In genomic region chr12:115398311-115398781, GRCh38 we compare ENCODE assay signal across 17 cellular contexts.
DNase-seq lines count a peak whose midpoint lies in the region; ATAC-seq, FAIRE-seq and TF ChIP-seq lines count a peak whose summit lies in the region.
"Had no signal": no experiment of that assay in that cellular context is flagged by ENCODE, and none has a peak within 500 bp of the region (broad histone marks: within the 10 kb centered on the region; RNA-seq: fewer than 3 reads in every experiment).

No MANE protein-coding gene starts in this region.

- H3K27ac ChIP-seq in A549, result peak overlapping the region; percentile 42 to 55; a peak in 3 of 6 replicates
- no peak overlapping the region for H3K27ac ChIP-seq in HCT116 (ENCODE audit: low read depth, low read length)
- H3K27ac ChIP-seq in foreskin keratinocyte, result no peak overlapping the region
- no peak overlapping the region for H3K27ac ChIP-seq in esophagus squamous epithelium
- H3K27ac ChIP-seq: cardiac muscle cell, SK-N-MC, vagina had no signal

- FAIRE-seq in A549 (lab: Jason Lieb, UNC) (no peak), RCC 7860 (lab: Jason Lieb, UNC) (no peak)

- no TSS peak for BruUV-seq in HCT116 (replicated peaks; lab: Mats Ljungman, UMichigan)

- H3K9me3 ChIP-seq in A549, result peaks cover 14% of the 10 kb centered on the region; the same call in 2 of the 3 replicates
- H3K9me3 ChIP-seq in HCT116 (ENCODE audit: control insufficient read depth in 1 of 2, insufficient read depth in 1 of 2, low read depth in 1 of 2, low read length in 2 of 2), result peaks cover 6% of the 10 kb centered on the region in 2 experiments; a peak in 3 of 4 replicates
- H3K9me3 ChIP-seq in esophagus squamous epithelium, result peaks cover 0 to 10% (median 7%) of the 10 kb centered on the region in 3 donors
- H3K9me3 ChIP-seq: vagina had no signal

- H3K9ac ChIP-seq in HCT116 (ENCODE audit: low read length), result no peak overlapping the region

- DNase-seq in A549 (ENCODE audit: low read depth in 1 of 2, low spot score in 1 of 2) (peak; percentile 49 to 85), HCT116 (ENCODE audit: low read depth, low spot score) (no peak), RCC 7860 (ENCODE audit: low spot score) (peak; percentile 15), foreskin keratinocyte (no peak), esophagus squamous epithelium (lab: John Stamatoyannopoulos, UW) (no peak)
- DNase-seq: activated CD4-positive, alpha-beta T cell treated with anti-CD3 and anti-CD28 coated beads for 1 hour; C1 segment of cervical spinal cord; erythroblast; naive thymus-derived CD4-positive, alpha-beta T cell; NCI-H2171 had no signal

- H3K27me3 ChIP-seq in HCT116 (ENCODE audit: insufficient read depth, low read length) (no peaks in the 10 kb centered on the region), foreskin keratinocyte (no peaks in the 10 kb centered on the region), esophagus squamous epithelium (no peaks in the 10 kb centered on the region)
- H3K27me3 ChIP-seq: cardiac muscle cell, vagina had no signal

- H3K4me2 ChIP-seq in A549, result peak overlapping the region; percentile 33; the same call in 1 of the 3 replicates
- no peak overlapping the region for H3K4me2 ChIP-seq in HCT116 (ENCODE audit: low read length)
- H3K4me2 ChIP-seq: GM23338 had no signal

- H3K4me1 ChIP-seq in A549 (peaks cover 23% of the 10 kb centered on the region; the same call in 2 of the 3 replicates), HCT116 (ENCODE audit: control insufficient read depth in 1 of 2, insufficient read depth in 2 of 2, low read length in 2 of 2) (no peaks in the 10 kb centered on the region), foreskin keratinocyte (no peaks in the 10 kb centered on the region), esophagus squamous epithelium (no peaks in the 10 kb centered on the region)
- H3K4me1 ChIP-seq: vagina had no signal

- no peaks in the 10 kb centered on the region for H3K36me3 ChIP-seq in HCT116 (ENCODE audit: control insufficient read depth in 1 of 2, insufficient read depth in 2 of 2, low read length in 2 of 2)
- no peaks in the 10 kb centered on the region for H3K36me3 ChIP-seq in esophagus squamous epithelium
- H3K36me3 ChIP-seq: cardiac muscle cell, vagina had no signal

- TF ChIP-seq CTCF in A549 (IDR thresholded peaks at IDR 0.05), result peak; percentile 58
- TF ChIP-seq CTCF in HCT116 (IDR thresholded peaks at IDR 0.05 in 2 of 3, conservative IDR thresholded peaks at IDR 0.05 in 1 of 3; ENCODE audit: borderline replicate concordance in 1 of 3, insufficient read depth in 1 of 3, low read depth in 2 of 3, low read length in 2 of 3), result peak; percentile 8 to 72 (median 22); a peak in 5 of 6 replicates
- TF ChIP-seq CTCF in foreskin keratinocyte (conservative IDR thresholded peaks at IDR 0.05), result peak; percentile 20
- peak in 2 of 6 experiments; percentile 3 to 23 for TF ChIP-seq CTCF in esophagus squamous epithelium (IDR thresholded peaks at IDR 0.05)

- intact Hi-C loops in HCT116 (cut with micrococcal nuclease), result loop anchor here (5.0 kb wide), 1 partner anchor 731 kb away; no protein-coding TSS in a partner anchor
- intact Hi-C loops in esophagus squamous epithelium (cut with DNase I), result no loop called here

- CTCF ChIA-PET in A549 (lab: Yijun Ruan, JAX) (interaction anchor here (0.6 to 2.0 kb wide), 25 partner anchors 9 to 736 kb away, joined by 3 to 18 read pairs (median 3); partner anchors contain the start of gene TBX3), HCT116 (lab: Charles Lee) (no interaction called here)

- H4K20me1 ChIP-seq in HCT116 (ENCODE audit: insufficient read depth), result no peaks in the 10 kb centered on the region

- peak; percentile 89 to 91 for TF ChIP-seq RAD21 in A549 (conservative IDR thresholded peaks at IDR 0.05 in 1 of 2, IDR thresholded peaks at IDR 0.05 in 1 of 2)
- TF ChIP-seq RAD21 in HCT116 (IDR thresholded peaks at IDR 0.05; ENCODE audit: low read depth), result peak; percentile 58

- RAD21 ChIA-PET in HCT116 (lab: Charles Lee; ENCODE audit: low non-redundant PET in 1 of 2, low total read pairs in 2 of 2, uncharacterized antibody in 2 of 2, unreplicated experiment in 2 of 2), result no interaction called here

- peak; percentile 87 to 93 for ATAC-seq in A549
- ATAC-seq in HCT116, result peak; percentile 54
- ATAC-seq in foreskin keratinocyte, result no peak
- ATAC-seq in HG02938 (IDR thresholded peaks at IDR 0.05; ENCODE audit: unreplicated experiment), result no peak
- no peak for ATAC-seq in GM18505 (IDR thresholded peaks at IDR 0.05; ENCODE audit: unreplicated experiment)
- ATAC-seq in GM21447 (IDR thresholded peaks at IDR 0.05; ENCODE audit: unreplicated experiment), result no peak
- ATAC-seq: GM23338; naive thymus-derived CD4-positive, alpha-beta T cell had no signal

- WGBS in A549 (ENCODE audit: missing lambda C conversion rate), result 26% methylated on average over 4 of the region's 4 CpGs
- 63 to 80% methylated on average over 2 to 4 of the region's 4 CpGs for WGBS in esophagus squamous epithelium, 2 donors

- H3K9me2 ChIP-seq in HCT116 (ENCODE audit: insufficient read depth), result no peaks in the 10 kb centered on the region

- no peaks in the 10 kb centered on the region for H3K79me2 ChIP-seq in HCT116 (ENCODE audit: insufficient read depth, low read length)

- TF ChIP-seq EP300 in A549 (IDR thresholded peaks at IDR 0.05), result no peak

- POLR2A ChIA-PET in A549 (lab: Yijun Ruan, JAX) (interaction anchor here (1.0 to 1.6 kb wide), 3 partner anchors 45 to 729 kb away, joined by 3 to 13 read pairs (median 3); partner anchors contain the start of gene TBX3), HCT116 (lab: Charles Lee) (no interaction called here)

- H3K4me3 ChIP-seq in A549 (no peak overlapping the region), HCT116 (replicated peaks in 1 of 2; ENCODE audit: low read depth in 1 of 2, low read length in 2 of 2) (no peak overlapping the region), esophagus squamous epithelium (no peak overlapping the region)
- H3K4me3 ChIP-seq: cardiac muscle cell, GM23338, SK-N-MC, vagina had no signal

- H2AFZ ChIP-seq in HCT116 (ENCODE audit: low read depth, low read length, poor library complexity, severe bottlenecking), result no peak overlapping the region
- H2AFZ ChIP-seq: GM23338 had no signal

- no peak for TF ChIP-seq POLR2A in A549 (IDR thresholded peaks at IDR 0.05; ENCODE audit: low read length)
- no peak for TF ChIP-seq POLR2A in HCT116 (IDR thresholded peaks at IDR 0.05; ENCODE audit: borderline replicate concordance, extremely low read depth, insufficient read depth, insufficient read length)
- no peak for TF ChIP-seq POLR2A in esophagus squamous epithelium (IDR thresholded peaks at IDR 0.05)
- no peak for TF ChIP-seq POLR2A in GM18505 (IDR thresholded peaks at IDR 0.05; ENCODE audit: borderline replicate concordance, extremely low read depth, insufficient read depth, insufficient read length)

TF ChIP-seq in A549, 52 proteins besides CTCF, POLR2A, EP300 and RAD21:
- no peak for TF ChIP-seq CBX8 (IDR thresholded peaks at IDR 0.05)
- TF ChIP-seq NFE2L2 (conservative IDR thresholded peaks at IDR 0.05; ENCODE audit: low read length), result 0 out of 2 replicates have a peak, but pooled peaks have one; percentile 38
- peak; percentile 91 for TF ChIP-seq SMC3 (IDR thresholded peaks at IDR 0.05)
TF ChIP-seq in A549: peak in this region for 2.

TF ChIP-seq in HCT116, 20 proteins besides CTCF, POLR2A, EP300 and RAD21 (continues in another document):
- no peak for TF ChIP-seq CEBPB (IDR thresholded peaks at IDR 0.05; ENCODE audit: low read depth)
- no peak for TF ChIP-seq POLR2AphosphoS5 (IDR thresholded peaks at IDR 0.05; ENCODE audit: low read depth, low read length)
- TF ChIP-seq FOSL1 (IDR thresholded peaks at IDR 0.05; ENCODE audit: low read depth), result no peak
- no peak for TF ChIP-seq ZBTB33 (IDR thresholded peaks at IDR 0.05; ENCODE audit: extremely low read depth, insufficient replicate concordance, low read length)
- no peak for TF ChIP-seq REST (IDR thresholded peaks at IDR 0.05; ENCODE audit: low read depth)
- TF ChIP-seq SP1 (IDR thresholded peaks at IDR 0.05; ENCODE audit: low read depth), result no peak
- no peak for TF ChIP-seq EZH2 (IDR thresholded peaks at IDR 0.05)
- TF ChIP-seq SRF (IDR thresholded peaks at IDR 0.05; ENCODE audit: low read depth), result no peak

Comparison
In these comparisons a context has a peak if more than half of its experiments do, and no peak if none do; other contexts are left out.
1. ATAC-seq: peak in A549 (2 of 2) and HCT116 (single experiment); none in foreskin keratinocyte (single experiment), HG02938 (single experiment), GM18505 (single experiment) and GM21447 (single experiment).
2. DNase-seq: peak in A549 (2 of 2) and RCC 7860 (single experiment); none in HCT116 (single experiment), foreskin keratinocyte (0 of 2) and esophagus squamous epithelium (single experiment).
3. H3K27ac ChIP-seq: peak in A549 (2 of 2); none in HCT116 (single experiment), foreskin keratinocyte (single experiment) and esophagus squamous epithelium (0 of 4).
4. Of the 6 proteins assayed by ChIP-seq in both A549 and HCT116: peak only in A549: none; only in HCT116: none; in both: CTCF and RAD21; in neither: 4.